15 cellular contexts compared by ENCODE assay signal in the genomic region with DNA sequence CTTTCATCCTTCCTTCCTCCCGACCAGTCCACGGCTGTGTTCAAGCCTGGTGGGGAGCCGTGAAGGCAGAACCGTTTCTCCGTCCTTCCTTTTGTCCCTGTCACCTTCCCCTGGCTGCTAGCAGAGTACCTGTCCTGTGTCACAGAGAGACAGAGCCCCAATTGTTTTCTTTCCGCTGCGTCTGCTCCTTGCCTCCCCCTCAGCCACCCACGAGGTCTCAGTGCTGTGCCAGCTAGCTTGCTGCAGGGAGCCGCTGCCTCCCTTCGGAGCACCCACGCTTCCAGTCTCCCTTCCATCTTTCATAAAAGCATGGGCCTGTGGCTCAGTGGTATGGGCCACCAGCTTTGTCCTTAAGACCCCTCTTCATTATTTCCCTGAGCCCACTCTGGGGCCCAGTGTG.
DNase-seq lines count a peak whose midpoint lies in the region; ATAC-seq and TF ChIP-seq lines count a peak whose summit lies in the region.
"Had no signal": no experiment of that assay in that cellular context is flagged by ENCODE, and none has a peak within 500 bp of the region (broad histone marks: within the 10 kb centered on the region; RNA-seq: fewer than 3 reads in every experiment).

No MANE protein-coding gene starts in this region.

- H3K27ac ChIP-seq in cingulate gyrus (ENCODE audit: low read depth, low read length) (peak overlapping the region; percentile 5), temporal lobe (ENCODE audit: low read depth, low read length) (peak overlapping the region; percentile 63), colonic mucosa (no peak overlapping the region)
- no peak overlapping the region for H3K27ac ChIP-seq in naive thymus-derived CD4-positive, alpha-beta T cell (ENCODE audit: low read depth, low read length)
- H3K27ac ChIP-seq: esophagus squamous epithelium had no signal

- CTCF ChIA-PET in naive thymus-derived CD4-positive, alpha-beta T cell (lab: Charles Lee) = no interaction called here

- no peak for DNase-seq in activated naive CD8-positive, alpha-beta T cell treated with anti-CD3 and anti-CD28 coated beads, Interleukin-2, amount 10 ng/mL, durations not matched to agents 7 days and 5 days
- DNase-seq in activated naive CD8-positive, alpha-beta T cell treated with anti-CD3 and anti-CD28 coated beads, Interleukin-2, amount 50 U/mL, for 24 hours = no peak
- DNase-seq in naive thymus-derived CD4-positive, alpha-beta T cell = no peak
- DNase-seq in colonic mucosa = no peak
- no peak for DNase-seq in NCI-H524 treated with DMSO at 0.1 percent for 48 hours (lab: John Stamatoyannopoulos, UW)
- no peak for DNase-seq in activated CD4-positive, alpha-beta T cell treated with anti-CD3 and anti-CD28 coated beads, Interleukin-2, amount 50 U/mL, for 4 hours
- DNase-seq: activated CD8-positive, alpha-beta T cell treated with anti-CD3 and anti-CD28 coated beads, Interleukin-2, amount 10 ng/mL, durations not matched to agents 7 days and 5 days; activated gamma-delta T cell; cerebellar nuclear complex; esophagus squamous epithelium; NCI-H2081 treated with DMSO at 0.1 percent for 48 hours; NCI-H82 had no signal

- H3K9ac ChIP-seq in colonic mucosa (ENCODE audit: low read depth in 2 of 2, low read length in 2 of 2) = peak overlapping the region in 1 of 2 donors; percentile 4

- no peaks in the 10 kb centered on the region for H3K9me3 Mint-ChIP-seq in activated naive CD8-positive, alpha-beta T cell treated with anti-CD3 and anti-CD28 coated beads, Interleukin-2, amount 10 ng/mL, durations not matched to agents 7 days and 5 days
- no peaks in the 10 kb centered on the region for H3K9me3 Mint-ChIP-seq in activated naive CD8-positive, alpha-beta T cell treated with anti-CD3 and anti-CD28 coated beads, Interleukin-2, amount 50 U/mL, for 24 hours
- H3K9me3 Mint-ChIP-seq in naive thymus-derived CD4-positive, alpha-beta T cell = no peaks in the 10 kb centered on the region

- H3K27me3 Mint-ChIP-seq in activated naive CD8-positive, alpha-beta T cell treated with anti-CD3 and anti-CD28 coated beads, Interleukin-2, amount 10 ng/mL, durations not matched to agents 7 days and 5 days = no peaks in the 10 kb centered on the region
- no peaks in the 10 kb centered on the region for H3K27me3 Mint-ChIP-seq in activated naive CD8-positive, alpha-beta T cell treated with anti-CD3 and anti-CD28 coated beads, Interleukin-2, amount 50 U/mL, for 24 hours
- no peaks in the 10 kb centered on the region for H3K27me3 Mint-ChIP-seq in naive thymus-derived CD4-positive, alpha-beta T cell

- intact Hi-C loops in naive thymus-derived CD4-positive, alpha-beta T cell (cut with micrococcal nuclease) = no loop called here
- intact Hi-C loops in colonic mucosa (cut with DNase I) = no loop called here

- H3K36me3 Mint-ChIP-seq in activated naive CD8-positive, alpha-beta T cell treated with anti-CD3 and anti-CD28 coated beads, Interleukin-2, amount 10 ng/mL, durations not matched to agents 7 days and 5 days = no peaks in the 10 kb centered on the region
- H3K36me3 Mint-ChIP-seq in activated naive CD8-positive, alpha-beta T cell treated with anti-CD3 and anti-CD28 coated beads, Interleukin-2, amount 50 U/mL, for 24 hours (ENCODE audit: low read depth) = no peaks in the 10 kb centered on the region
- peaks cover 0 to 10% (median 0%) of the 10 kb centered on the region in 5 donors for H3K36me3 Mint-ChIP-seq in naive thymus-derived CD4-positive, alpha-beta T cell

- ATAC-seq in activated naive CD8-positive, alpha-beta T cell treated with anti-CD3 and anti-CD28 coated beads, Interleukin-2, amount 10 ng/mL, durations not matched to agents 7 days and 5 days (ENCODE audit: low read depth) = no peak
- no peak for ATAC-seq in activated naive CD8-positive, alpha-beta T cell treated with anti-CD3 and anti-CD28 coated beads, Interleukin-2, amount 50 U/mL, for 24 hours
- no peak for ATAC-seq in naive thymus-derived CD4-positive, alpha-beta T cell
- ATAC-seq: activated CD8-positive, alpha-beta T cell treated with anti-CD3 and anti-CD28 coated beads, Interleukin-2, amount 10 ng/mL, durations not matched to agents 7 days and 5 days had no signal

- H3K4me1 ChIP-seq in naive thymus-derived CD4-positive, alpha-beta T cell (ENCODE audit: control insufficient read depth in 2 of 2, insufficient read depth in 2 of 2, low read length in 2 of 2) = peaks cover 13 to 20% of the 10 kb centered on the region in 2 donors
- H3K4me1 ChIP-seq in colonic mucosa = peaks cover 24% of the 10 kb centered on the region
- H3K4me1 ChIP-seq: HAP-1 had no signal

- TF ChIP-seq CTCF in colonic mucosa (IDR thresholded peaks at IDR 0.05) = no peak

- H3K9me3 ChIP-seq in naive thymus-derived CD4-positive, alpha-beta T cell (ENCODE audit: control insufficient read depth in 2 of 3, low read length in 3 of 3) = no peaks in the 10 kb centered on the region
- H3K9me3 ChIP-seq in colonic mucosa = no peaks in the 10 kb centered on the region
- H3K9me3 ChIP-seq: esophagus squamous epithelium, HAP-1 had no signal

- peaks cover 0 to 13% (median 0%) of the 10 kb centered on the region in 3 experiments for H3K36me3 ChIP-seq in naive thymus-derived CD4-positive, alpha-beta T cell (ENCODE audit: control insufficient read depth in 2 of 3, insufficient read depth in 3 of 3, low read length in 3 of 3)
- H3K36me3 ChIP-seq in colonic mucosa = no peaks in the 10 kb centered on the region

- H3K4me3 ChIP-seq in naive thymus-derived CD4-positive, alpha-beta T cell (ENCODE audit: low read length) = no peak overlapping the region
- no peak overlapping the region for H3K4me3 ChIP-seq in colonic mucosa
- H3K4me3 ChIP-seq: esophagus squamous epithelium, HAP-1 had no signal

- H3K27ac Mint-ChIP-seq in activated naive CD8-positive, alpha-beta T cell treated with anti-CD3 and anti-CD28 coated beads, Interleukin-2, amount 10 ng/mL, durations not matched to agents 7 days and 5 days = peak overlapping the region; percentile 3
- no peak overlapping the region for H3K27ac Mint-ChIP-seq in activated naive CD8-positive, alpha-beta T cell treated with anti-CD3 and anti-CD28 coated beads, Interleukin-2, amount 50 U/mL, for 24 hours
- H3K27ac Mint-ChIP-seq in naive thymus-derived CD4-positive, alpha-beta T cell = peak overlapping the region in 5 of 9 donors; percentile 28 to 84 (median 61)
- H3K27ac Mint-ChIP-seq: activated CD8-positive, alpha-beta T cell treated with anti-CD3 and anti-CD28 coated beads, Interleukin-2, amount 10 ng/mL, durations not matched to agents 7 days and 5 days had no signal

- H3K4me1 Mint-ChIP-seq in activated naive CD8-positive, alpha-beta T cell treated with anti-CD3 and anti-CD28 coated beads, Interleukin-2, amount 10 ng/mL, durations not matched to agents 7 days and 5 days = peaks cover 12% of the 10 kb centered on the region
- H3K4me1 Mint-ChIP-seq in activated naive CD8-positive, alpha-beta T cell treated with anti-CD3 and anti-CD28 coated beads, Interleukin-2, amount 50 U/mL, for 24 hours = peaks cover 33% of the 10 kb centered on the region
- peaks cover 28 to 52% (median 49%) of the 10 kb centered on the region in 7 donors for H3K4me1 Mint-ChIP-seq in naive thymus-derived CD4-positive, alpha-beta T cell

- H3K27me3 ChIP-seq in naive thymus-derived CD4-positive, alpha-beta T cell (ENCODE audit: control insufficient read depth in 2 of 2, insufficient read depth in 2 of 2, low read length in 2 of 2) = no peaks in the 10 kb centered on the region
- H3K27me3 ChIP-seq in colonic mucosa = no peaks in the 10 kb centered on the region
- H3K27me3 ChIP-seq: esophagus squamous epithelium had no signal

- POLR2A ChIA-PET in activated naive CD8-positive, alpha-beta T cell treated with anti-CD3 and anti-CD28 coated beads, Interleukin-2, amount 10 ng/mL, durations not matched to agents 7 days and 5 days (lab: Charles Lee) = no interaction called here
- POLR2A ChIA-PET in naive thymus-derived CD4-positive, alpha-beta T cell (lab: Charles Lee) = no interaction called here

- no peak overlapping the region for H3K4me3 Mint-ChIP-seq in activated naive CD8-positive, alpha-beta T cell treated with anti-CD3 and anti-CD28 coated beads, Interleukin-2, amount 10 ng/mL, durations not matched to agents 7 days and 5 days
- H3K4me3 Mint-ChIP-seq in activated naive CD8-positive, alpha-beta T cell treated with anti-CD3 and anti-CD28 coated beads, Interleukin-2, amount 50 U/mL, for 24 hours = no peak overlapping the region
- no peak overlapping the region for H3K4me3 Mint-ChIP-seq in naive thymus-derived CD4-positive, alpha-beta T cell
- H3K4me3 Mint-ChIP-seq: activated CD8-positive, alpha-beta T cell treated with anti-CD3 and anti-CD28 coated beads, Interleukin-2, amount 10 ng/mL, durations not matched to agents 7 days and 5 days had no signal

Comparison
In these comparisons a context has a peak if more than half of its experiments do, and no peak if none do; other contexts are left out.
1. H3K27ac ChIP-seq: peak in cingulate gyrus (single experiment) and temporal lobe (single experiment); none in naive thymus-derived CD4-positive, alpha-beta T cell (single experiment) and colonic mucosa (single experiment).